15 cellular contexts compared by ENCODE assay signal in the genomic region with DNA sequence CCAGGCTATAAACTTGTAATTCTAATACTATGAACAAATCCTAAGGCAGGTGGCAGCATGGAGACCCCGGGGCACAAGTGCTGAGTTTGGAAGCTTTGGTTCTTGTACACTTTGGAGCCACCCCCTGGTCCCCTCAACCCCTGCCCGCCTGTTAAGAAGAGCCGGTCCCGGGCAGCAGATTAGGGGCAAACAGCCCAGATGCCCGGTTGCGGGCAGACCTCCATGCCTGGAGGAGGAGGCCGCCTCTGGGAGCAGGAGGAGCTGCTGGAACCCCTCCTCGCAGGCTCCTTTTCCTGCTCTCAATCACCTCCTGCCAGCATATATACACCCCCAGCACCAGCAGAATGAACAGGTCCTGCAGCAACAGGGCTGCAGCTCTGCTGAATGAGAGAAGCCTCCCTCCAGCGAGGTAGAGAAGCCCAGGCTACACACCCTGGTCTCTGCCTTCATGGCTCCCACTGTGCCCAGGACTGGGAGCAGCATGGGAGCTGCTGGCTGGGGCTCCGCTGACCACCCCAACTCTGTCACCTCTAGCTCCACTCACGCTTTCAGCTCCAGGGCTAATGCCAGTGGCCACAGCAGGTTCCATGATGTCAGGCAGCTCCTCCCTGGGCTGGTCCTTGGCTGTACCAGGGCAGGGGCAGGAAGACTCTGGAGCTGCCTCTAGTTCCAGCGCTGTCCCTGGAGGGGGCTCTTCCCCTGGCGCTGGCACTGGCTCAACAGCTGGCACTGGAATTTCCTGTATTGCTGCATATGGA.
DNase-seq lines count a peak whose midpoint lies in the region; ATAC-seq and TF ChIP-seq lines count a peak whose summit lies in the region.
"Had no signal": no experiment of that assay in that cellular context is flagged by ENCODE, and none has a peak within 500 bp of the region (broad histone marks: within the 10 kb centered on the region; RNA-seq: fewer than 3 reads in every experiment).

No MANE protein-coding gene starts in this region.

- H3K27me3 ChIP-seq in heart left ventricle (no peaks in the 10 kb centered on the region), foreskin keratinocyte (no peaks in the 10 kb centered on the region)
- H3K27me3 ChIP-seq: BLaER1 had no signal

- H3K27ac ChIP-seq in heart left ventricle (no peak overlapping the region), foreskin keratinocyte (no peak overlapping the region)
- H3K27ac ChIP-seq: BLaER1, HL-60 had no signal

- H3K9me3 ChIP-seq in heart left ventricle: no peaks in the 10 kb centered on the region
- H3K9me3 ChIP-seq: BLaER1, HAP-1 had no signal

- ATAC-seq in Right ventricle myocardium superior (ENCODE audit: poor library complexity): no peak
- ATAC-seq in heart left ventricle: no peak
- ATAC-seq in foreskin keratinocyte: peak; percentile 8
- ATAC-seq in sciatic nerve: peak; percentile 34

- DNase-seq in Right ventricle myocardium superior (peak; percentile 33), heart left ventricle (no peak), foreskin keratinocyte (no peak), sciatic nerve (ENCODE audit: low spot score) (no peak), anterior cingulate cortex (lab: John Stamatoyannopoulos, UW) (no peak), HK-2 (ENCODE audit: unreplicated experiment) (no peak)
- no peak for DNase-seq in stimulated activated naive CD4-positive, alpha-beta T cell (lab: John Stamatoyannopoulos, UW)
- DNase-seq: 8988T; AML-193; CD4-positive, CD25-positive, alpha-beta regulatory T cell; DMS53; GF-D8 had no signal

- no peak overlapping the region for H3K4me3 ChIP-seq in heart left ventricle
- H3K4me3 ChIP-seq: BLaER1, HAP-1 had no signal

- no peak for TF ChIP-seq POLR2A in heart left ventricle (IDR thresholded peaks at IDR 0.05)

- TF ChIP-seq CTCF in heart left ventricle (IDR thresholded peaks at IDR 0.05): no peak
- no peak for TF ChIP-seq CTCF in foreskin keratinocyte (conservative IDR thresholded peaks at IDR 0.05)

- H3K4me1 ChIP-seq in heart left ventricle (no peaks in the 10 kb centered on the region), foreskin keratinocyte (no peaks in the 10 kb centered on the region)
- H3K4me1 ChIP-seq: BLaER1, HAP-1 had no signal

- WGBS in heart left ventricle, 4 donors: 85 to 87% (median 86%) methylated on average over 6 to 13 of the region's 13 CpGs

- intact Hi-C loops in Right ventricle myocardium superior (cut with DNase I) (no loop called here), heart left ventricle (cut with DNase I) (no loop called here), sciatic nerve (cut with DNase I) (no loop called here)

- H3K36me3 ChIP-seq in heart left ventricle: no peaks in the 10 kb centered on the region
- H3K36me3 ChIP-seq: BLaER1, HAP-1 had no signal

Comparison
In these comparisons a context has a peak if more than half of its experiments do, and no peak if none do; other contexts are left out.
1. ATAC-seq: peak in foreskin keratinocyte (single experiment) and sciatic nerve (single experiment); none in Right ventricle myocardium superior (single experiment) and heart left ventricle (0 of 4).